Comparison of ENCODE assay signal across 11 cellular contexts in genomic region chr15:78637776-78638435, GRCh38. TPM values are rescaled to one million over a fixed set of nuclear protein-coding genes. Genes with fewer than 3 reads are reported as not detected.
"Had no signal": no experiment of that assay in that cellular context is flagged by ENCODE, and none has a peak within 500 bp of the region (broad histone marks: within the 10 kb centered on the region; RNA-seq: fewer than 3 reads in every experiment).

No MANE protein-coding gene starts in this region.

- DNase-seq: activated naive CD8-positive, alpha-beta T cell treated with anti-CD3 and anti-CD28 coated beads, Interleukin-2, amount 10 ng/mL, durations not matched to agents 7 days and 5 days; left ventricle myocardium superior had no signal

RNA-seq across cellular contexts. Expression of gene CHRNB4, which starts 3.1 kb away (rescaled TPM):
- total RNA-seq: activated CD4-positive, alpha-beta memory T cell treated with anti-CD3 and anti-CD28 coated beads, Interleukin-2, amount 10 ng/mL, durations not matched to agents 7 days and 5 days; activated CD4-positive, alpha-beta T cell treated with anti-CD3 and anti-CD28 coated beads for 36 hours; activated naive CD8-positive, alpha-beta T cell treated with anti-CD3 and anti-CD28 coated beads, Interleukin-2, amount 10 ng/mL, durations not matched to agents 7 days and 5 days; breast epithelium; dermis blood vessel endothelial cell; hepatocyte; left ventricle myocardium superior; mesenteric fat pad; stomach; thyroid gland had no signal

RNA-seq across cellular contexts. Expression of gene CHRNA3, which starts 17.1 kb away (rescaled TPM):
- total RNA-seq: activated CD4-positive, alpha-beta memory T cell treated with anti-CD3 and anti-CD28 coated beads, Interleukin-2, amount 10 ng/mL, durations not matched to agents 7 days and 5 days; activated CD4-positive, alpha-beta T cell treated with anti-CD3 and anti-CD28 coated beads for 36 hours; activated naive CD8-positive, alpha-beta T cell treated with anti-CD3 and anti-CD28 coated beads, Interleukin-2, amount 10 ng/mL, durations not matched to agents 7 days and 5 days; dermis blood vessel endothelial cell; left ventricle myocardium superior; mesenteric fat pad; renal cortical epithelial cell had no signal
